Comparison of ENCODE assay signal across 8 cellular contexts in genomic region chr2:58042486-58042970, GRCh38. TPM values are rescaled to one million over a fixed set of nuclear protein-coding genes. Genes with fewer than 3 reads are reported as not detected.
DNase-seq lines count a peak whose midpoint lies in the region; ATAC-seq and TF ChIP-seq lines count a peak whose summit lies in the region.

No MANE protein-coding gene starts in this region.

- no peak for TF ChIP-seq CTCF in WERI-Rb-1 (IDR thresholded peaks at IDR 0.05; ENCODE audit: low read depth, low read length)

- DNase-seq in stimulated activated naive CD8-positive, alpha-beta T cell treated with anti-CD3 and anti-CD28 coated beads, Interleukin-15, Interleukin-2, amounts not matched to agents 100 U/mL and 50 U/mL, for 24 hours = no peak
- DNase-seq in NCI-H69 (lab: John Stamatoyannopoulos, UW) (peak; percentile 87), GF-D8 (lab: John Stamatoyannopoulos, UW) (no peak), WERI-Rb-1 (no peak), NOMO-1 (lab: John Stamatoyannopoulos, UW; ENCODE audit: unreplicated experiment in 2 of 2) (no peak)
- DNase-seq in effector CD4-positive, alpha-beta T cell = peak; percentile 5
- DNase-seq in activated CD8-positive, alpha-beta memory T cell treated with anti-CD3 and anti-CD28 coated beads, Interleukin-2, amount 10 ng/mL, durations not matched to agents 7 days and 5 days = no peak

- H3K36me3 Mint-ChIP-seq in stimulated activated naive CD8-positive, alpha-beta T cell treated with anti-CD3 and anti-CD28 coated beads, Interleukin-15, Interleukin-2, amounts not matched to agents 100 ng/mL and 50 ng/mL, for 24 hours (ENCODE audit: low read depth) = peaks cover 11% of the 10 kb centered on the region
- peaks cover 19% of the 10 kb centered on the region for H3K36me3 Mint-ChIP-seq in activated CD8-positive, alpha-beta memory T cell treated with anti-CD3 and anti-CD28 coated beads, Interleukin-2, amount 10 ng/mL, durations not matched to agents 7 days and 5 days

- no peak for ATAC-seq in stimulated activated naive CD8-positive, alpha-beta T cell treated with anti-CD3 and anti-CD28 coated beads, Interleukin-15, Interleukin-2, amounts not matched to agents 100 U/mL and 50 U/mL, for 24 hours
- ATAC-seq in activated CD8-positive, alpha-beta memory T cell treated with anti-CD3 and anti-CD28 coated beads, Interleukin-2, amount 10 ng/mL, durations not matched to agents 7 days and 5 days = no peak

- no peak overlapping the region for H3K4me3 ChIP-seq in WERI-Rb-1 (ENCODE audit: low read depth, low read length)

- no peaks in the 10 kb centered on the region for H3K27me3 ChIP-seq in WERI-Rb-1 (ENCODE audit: insufficient read depth, low read depth, severe bottlenecking)

- H3K9me3 ChIP-seq in WERI-Rb-1 (ENCODE audit: severe bottlenecking) = peaks cover 2% of the 10 kb centered on the region

- H3K9me3 Mint-ChIP-seq in stimulated activated naive CD8-positive, alpha-beta T cell treated with anti-CD3 and anti-CD28 coated beads, Interleukin-15, Interleukin-2, amounts not matched to agents 100 ng/mL and 50 ng/mL, for 24 hours = no peaks in the 10 kb centered on the region
- H3K9me3 Mint-ChIP-seq in activated CD8-positive, alpha-beta memory T cell treated with anti-CD3 and anti-CD28 coated beads, Interleukin-2, amount 10 ng/mL, durations not matched to agents 7 days and 5 days (ENCODE audit: low read depth) = no peaks in the 10 kb centered on the region

- no peaks in the 10 kb centered on the region for H3K27me3 Mint-ChIP-seq in stimulated activated naive CD8-positive, alpha-beta T cell treated with anti-CD3 and anti-CD28 coated beads, Interleukin-15, Interleukin-2, amounts not matched to agents 100 ng/mL and 50 ng/mL, for 24 hours
- no peaks in the 10 kb centered on the region for H3K27me3 Mint-ChIP-seq in activated CD8-positive, alpha-beta memory T cell treated with anti-CD3 and anti-CD28 coated beads, Interleukin-2, amount 10 ng/mL, durations not matched to agents 7 days and 5 days

- H3K4me3 Mint-ChIP-seq in stimulated activated naive CD8-positive, alpha-beta T cell treated with anti-CD3 and anti-CD28 coated beads, Interleukin-15, Interleukin-2, amounts not matched to agents 100 ng/mL and 50 ng/mL, for 24 hours = no peak overlapping the region
- no peak overlapping the region for H3K4me3 Mint-ChIP-seq in activated CD8-positive, alpha-beta memory T cell treated with anti-CD3 and anti-CD28 coated beads, Interleukin-2, amount 10 ng/mL, durations not matched to agents 7 days and 5 days

- H3K27ac ChIP-seq in WERI-Rb-1 = no peak overlapping the region

- peak overlapping the region; percentile 43 for H3K27ac Mint-ChIP-seq in stimulated activated naive CD8-positive, alpha-beta T cell treated with anti-CD3 and anti-CD28 coated beads, Interleukin-15, Interleukin-2, amounts not matched to agents 100 ng/mL and 50 ng/mL, for 24 hours
- H3K27ac Mint-ChIP-seq in activated CD8-positive, alpha-beta memory T cell treated with anti-CD3 and anti-CD28 coated beads, Interleukin-2, amount 10 ng/mL, durations not matched to agents 7 days and 5 days = no peak overlapping the region

- CTCF ChIA-PET in activated CD8-positive, alpha-beta memory T cell treated with anti-CD3 and anti-CD28 coated beads, Interleukin-2, amount 10 ng/mL, durations not matched to agents 7 days and 5 days (lab: Charles Lee) = no interaction called here

- peaks cover 38% of the 10 kb centered on the region for H3K4me1 Mint-ChIP-seq in stimulated activated naive CD8-positive, alpha-beta T cell treated with anti-CD3 and anti-CD28 coated beads, Interleukin-15, Interleukin-2, amounts not matched to agents 100 ng/mL and 50 ng/mL, for 24 hours (ENCODE audit: low read depth)
- peaks cover 26% of the 10 kb centered on the region for H3K4me1 Mint-ChIP-seq in activated CD8-positive, alpha-beta memory T cell treated with anti-CD3 and anti-CD28 coated beads, Interleukin-2, amount 10 ng/mL, durations not matched to agents 7 days and 5 days

- H3K36me3 ChIP-seq in WERI-Rb-1 = no peaks in the 10 kb centered on the region

RNA-seq across cellular contexts. Expression of gene VRK2, which starts 4.1 kb away (rescaled TPM):
- total RNA-seq in activated CD8-positive, alpha-beta memory T cell treated with anti-CD3 and anti-CD28 coated beads, Interleukin-2, amount 10 ng/mL, durations not matched to agents 7 days and 5 days = 10 to 100 TPM; 26.2 to 28.4 TPM

Comparison
In these comparisons a context has a peak if more than half of its experiments do, and no peak if none do; other contexts are left out.
1. DNase-seq: peak in NCI-H69 (single experiment) and effector CD4-positive, alpha-beta T cell (single experiment); none in stimulated activated naive CD8-positive, alpha-beta T cell treated with anti-CD3 and anti-CD28 coated beads, Interleukin-15, Interleukin-2, amounts not matched to agents 100 U/mL and 50 U/mL, for 24 hours (single experiment), GF-D8 (single experiment), WERI-Rb-1 (single experiment), NOMO-1 (0 of 2) and activated CD8-positive, alpha-beta memory T cell treated with anti-CD3 and anti-CD28 coated beads, Interleukin-2, amount 10 ng/mL, durations not matched to agents 7 days and 5 days (single experiment).